In the genomic region with DNA sequence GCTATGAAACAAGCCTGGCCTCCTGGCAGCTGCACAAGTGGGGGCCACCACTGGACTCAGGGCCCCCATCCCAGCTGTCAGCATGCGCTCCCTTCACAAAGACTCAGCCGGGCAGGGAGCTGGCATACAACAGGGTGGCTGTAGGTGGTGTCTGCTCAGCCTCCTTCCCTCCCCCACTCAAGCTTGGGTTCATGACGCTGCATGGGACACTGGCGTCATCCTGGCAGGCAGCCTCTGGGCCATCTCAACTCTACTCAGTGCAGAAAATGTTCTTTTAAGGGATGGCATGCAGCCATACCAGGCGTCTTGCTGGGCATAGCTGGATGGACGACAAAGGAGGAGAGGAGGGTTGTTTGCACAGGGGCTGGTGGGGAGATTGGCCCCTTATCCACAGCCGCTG, we compare ENCODE assay signal across 30 cellular contexts. TPM values are rescaled to one million over a fixed set of nuclear protein-coding genes. Genes with fewer than 3 reads are reported as not detected.
DNase-seq lines count a peak whose midpoint lies in the region; ATAC-seq and TF ChIP-seq lines count a peak whose summit lies in the region.
"Had no signal": no experiment of that assay in that cellular context is flagged by ENCODE, and none has a peak within 500 bp of the region (broad histone marks: within the 10 kb centered on the region; RNA-seq: fewer than 3 reads in every experiment).

No MANE protein-coding gene starts in this region.

- ATAC-seq in left ventricle myocardium superior = peak; percentile 69
- ATAC-seq in stimulated activated naive CD8-positive, alpha-beta T cell treated with anti-CD3 and anti-CD28 coated beads, Interleukin-15, amount 100 ng/mL, for 72 hours = no peak
- ATAC-seq: gastrocnemius medialis; lower lobe of right lung; mucosa of descending colon; right lobe of liver; stimulated activated effector memory CD8-positive, alpha-beta T cell treated with anti-CD3 and anti-CD28 coated beads, Interleukin-12 subunit alpha, Interleukin-12 subunit beta, amount 100 ng/mL, for 72 hours had no signal

- intact Hi-C loops in A673 (cut with micrococcal nuclease; ENCODE audit: unreplicated experiment) = no loop called here
- intact Hi-C loops in left ventricle myocardium superior (cut with micrococcal nuclease) = no loop called here

- H3K4me3 Mint-ChIP-seq in stimulated activated naive CD8-positive, alpha-beta T cell treated with anti-CD3 and anti-CD28 coated beads, Interleukin-15, amount 100 ng/mL, for 72 hours = no peak overlapping the region
- H3K4me3 Mint-ChIP-seq: activated CD4-positive, alpha-beta memory T cell treated with anti-CD3 and anti-CD28 coated beads for 36 hours; activated naive CD8-positive, alpha-beta T cell; CD4-positive, CD25-positive, alpha-beta regulatory T cell; stimulated activated effector memory CD8-positive, alpha-beta T cell treated with anti-CD3 and anti-CD28 coated beads, Interleukin-12 subunit alpha, Interleukin-12 subunit beta, amount 100 ng/mL, for 72 hours; T-helper 1 cell treated with Interleukin-12 subunit alpha and Interleukin-12 subunit beta and Interleukin-4 antibody, amounts not matched to agents 30 μg/mL and 1 μg/mL, for 36 hours had no signal

- peaks cover 24% of the 10 kb centered on the region for H3K27me3 ChIP-seq in A673 (replicated peaks; ENCODE audit: insufficient read depth, low read depth, low read length, poor library complexity)
- H3K27me3 ChIP-seq: cardiac muscle cell, gastrocnemius medialis, right lobe of liver had no signal

- CTCF ChIA-PET in A673 (lab: Charles Lee) = no interaction called here

- no peak overlapping the region for H3K27ac Mint-ChIP-seq in stimulated activated naive CD8-positive, alpha-beta T cell treated with anti-CD3 and anti-CD28 coated beads, Interleukin-15, amount 100 ng/mL, for 72 hours
- H3K27ac Mint-ChIP-seq: activated CD4-positive, alpha-beta memory T cell treated with anti-CD3 and anti-CD28 coated beads for 36 hours; activated naive CD8-positive, alpha-beta T cell; CD4-positive, CD25-positive, alpha-beta regulatory T cell; stimulated activated effector memory CD8-positive, alpha-beta T cell treated with anti-CD3 and anti-CD28 coated beads, Interleukin-12 subunit alpha, Interleukin-12 subunit beta, amount 100 ng/mL, for 72 hours; T-helper 1 cell treated with Interleukin-12 subunit alpha and Interleukin-12 subunit beta and Interleukin-4 antibody, amounts not matched to agents 30 μg/mL and 1 μg/mL, for 36 hours had no signal

- POLR2A ChIA-PET in A673 (lab: Charles Lee; ENCODE audit: low non-redundant PET) = interaction anchor here (0.7 kb wide), 1 partner anchor 803 kb away, joined by 3 read pairs; no protein-coding TSS in a partner anchor

- H3K4me1 Mint-ChIP-seq in stimulated activated naive CD8-positive, alpha-beta T cell treated with anti-CD3 and anti-CD28 coated beads, Interleukin-15, amount 100 ng/mL, for 72 hours = peaks cover 46% of the 10 kb centered on the region

- no TSS peak for BruUV-seq in A673 (replicated peaks; lab: Mats Ljungman, UMichigan)

- TF ChIP-seq CTCF in A673 (conservative IDR thresholded peaks at IDR 0.05; ENCODE audit: low read depth, low read length) = no peak

- H3K27ac ChIP-seq in A673 (ENCODE audit: low read depth, low read length, poor library complexity, severe bottlenecking) = no peak overlapping the region
- H3K27ac ChIP-seq: cardiac muscle cell, gastrocnemius medialis, lower lobe of right lung, parathyroid adenoma, right lobe of liver had no signal

- DNase-seq in A673 (ENCODE audit: low spot score) = peak; percentile 10
- peak in 8 of 14 donors; percentile 2 to 42 (median 19) for DNase-seq in C1 segment of cervical spinal cord (lab: John Stamatoyannopoulos, UW)
- peak; percentile 68 for DNase-seq in NCI-H446 treated with DMSO at 0.1 percent for 48 hours (lab: John Stamatoyannopoulos, UW)
- DNase-seq in left ventricle myocardium superior = peak; percentile 61
- DNase-seq in HCEC 1CT = no peak
- no peak for DNase-seq in GOT3 (lab: John Stamatoyannopoulos, UW)
- no peak for DNase-seq in stimulated activated naive CD8-positive, alpha-beta T cell treated with anti-CD3 and anti-CD28 coated beads, Interleukin-15, amount 100 ng/mL, for 72 hours
- no peak for DNase-seq in kidney tubule cell (ENCODE audit: low spot score)
- DNase-seq: activated CD4-positive, alpha-beta memory T cell treated with anti-CD3 and anti-CD28 coated beads for 36 hours; activated T-cell treated with anti-CD3 and anti-CD28 coated beads for 4 hours; CD4-positive, CD25-positive, alpha-beta regulatory T cell; dermis blood vessel endothelial cell; DMS 273 treated with DMSO at 0.1 percent for 48 hours; gastrocnemius medialis; lower lobe of right lung; mucosa of descending colon; NCI-H2081; right lobe of liver; SK-N-SH; stimulated activated CD4-positive, alpha-beta T cell treated with anti-CD3 and anti-CD28 coated beads, Interleukin-12 subunit alpha, Interleukin-12 subunit beta, amount 100 ng/mL, for 4 hours; stimulated activated CD4-positive, alpha-beta T cell treated with anti-CD3 and anti-CD28 coated beads, Interleukin-4, amount 100 ng/mL, for 1 hour had no signal

- no peaks in the 10 kb centered on the region for H3K9me3 Mint-ChIP-seq in stimulated activated naive CD8-positive, alpha-beta T cell treated with anti-CD3 and anti-CD28 coated beads, Interleukin-15, amount 100 ng/mL, for 72 hours
- H3K9me3 Mint-ChIP-seq: activated CD4-positive, alpha-beta memory T cell treated with anti-CD3 and anti-CD28 coated beads for 36 hours; CD4-positive, CD25-positive, alpha-beta regulatory T cell; stimulated activated effector memory CD8-positive, alpha-beta T cell treated with anti-CD3 and anti-CD28 coated beads, Interleukin-12 subunit alpha, Interleukin-12 subunit beta, amount 100 ng/mL, for 72 hours; T-helper 1 cell treated with Interleukin-12 subunit alpha and Interleukin-12 subunit beta and Interleukin-4 antibody, amounts not matched to agents 30 μg/mL and 1 μg/mL, for 36 hours had no signal

- peaks cover 52% of the 10 kb centered on the region for H3K27me3 Mint-ChIP-seq in stimulated activated naive CD8-positive, alpha-beta T cell treated with anti-CD3 and anti-CD28 coated beads, Interleukin-15, amount 100 ng/mL, for 72 hours

- H3K9me3 ChIP-seq in A673 (ENCODE audit: low read depth, low read length, poor library complexity, severe bottlenecking) = no peaks in the 10 kb centered on the region
- H3K9me3 ChIP-seq: gastrocnemius medialis, HAP-1, lower lobe of right lung, mucosa of descending colon, right lobe of liver, SK-N-SH had no signal

- no peak overlapping the region for H3K4me3 ChIP-seq in A673 (ENCODE audit: low read depth, low read length, poor library complexity, severe bottlenecking)
- H3K4me3 ChIP-seq: cardiac muscle cell, gastrocnemius medialis, HAP-1, lower lobe of right lung, mucosa of descending colon, right lobe of liver had no signal

- H3K36me3 ChIP-seq in A673 (ENCODE audit: insufficient read depth, low read length, poor library complexity, severe bottlenecking) = no peaks in the 10 kb centered on the region
- H3K36me3 ChIP-seq: cardiac muscle cell, gastrocnemius medialis, HAP-1, lower lobe of right lung, right lobe of liver had no signal

- H3K4me1 ChIP-seq in A673 (ENCODE audit: insufficient read depth, low read length, poor library complexity, severe bottlenecking) = no peaks in the 10 kb centered on the region
- H3K4me1 ChIP-seq: HAP-1, parathyroid adenoma, right lobe of liver had no signal

RNA-seq across cellular contexts. Expression of gene SAYSD1, which starts 30.5 kb away (rescaled TPM):
- total RNA-seq in A673 (2021) = 15.8 and 16.2 TPM in 2 replicates
- total RNA-seq in left ventricle myocardium superior = 12.0 TPM

RNA-seq across cellular contexts. Expression of gene GLP1R, which starts 35.9 kb away (rescaled TPM):
- total RNA-seq in A673 (2021) (not detected in 2 replicates), left ventricle myocardium superior (11.6 TPM)
- total RNA-seq: CD4-positive, CD25-positive, alpha-beta regulatory T cell; dermis blood vessel endothelial cell; gastrocnemius medialis; HT1080; MCF 10A; OCI-LY7; right lobe of liver had no signal

Comparison
In these comparisons a context has a peak if more than half of its experiments do, and no peak if none do; other contexts are left out.
1. DNase-seq: peak in A673 (single experiment), C1 segment of cervical spinal cord (8 of 14), NCI-H446 treated with DMSO at 0.1 percent for 48 hours (single experiment) and left ventricle myocardium superior (single experiment); none in HCEC 1CT (single experiment), GOT3 (single experiment), stimulated activated naive CD8-positive, alpha-beta T cell treated with anti-CD3 and anti-CD28 coated beads, Interleukin-15, amount 100 ng/mL, for 72 hours (0 of 2) and kidney tubule cell (single experiment).
2. RNA of gene GLP1R, which starts 35.9 kb away (total RNA-seq): 11.6 TPM in left ventricle myocardium superior (single experiment); not detected in A673; every median in the first group is over 10 times any median in the second.